In genomic region chr1:153357853-153358690, GRCh38 we compare ENCODE assay signal across 1 cellular context.
TF ChIP-seq lines count a peak whose summit lies in the region.

S100A9 (plus strand) TSS chr1:153357854; CDS start chr1:153358284, 430 bp downstream.

TF ChIP-seq in IMR-90, 13 proteins besides CTCF, POLR2A, EP300 and RAD21:
- TF ChIP-seq MAZ (IDR thresholded peaks at IDR 0.05; ENCODE audit: borderline replicate concordance, low read depth, low read length) (no peak), NFE2L2 (IDR thresholded peaks at IDR 0.05; ENCODE audit: low read depth, low read length) (peak; percentile 31; the same call in 1 of the 2 replicates)
